In genomic region chr14:71891970-71892369, GRCh38 we compare ENCODE assay signal across 25 cellular contexts. TPM values are rescaled to one million over a fixed set of nuclear protein-coding genes. Genes with fewer than 3 reads are reported as not detected.
"Had no signal": no experiment of that assay in that cellular context is flagged by ENCODE, and none has a peak within 500 bp of the region (broad histone marks: within the 10 kb centered on the region; RNA-seq: fewer than 3 reads in every experiment).

No MANE protein-coding gene starts in this region.

- H3K36me3 Mint-ChIP-seq: brain; stimulated activated naive B cell treated with anti-CD40 and anti-IgM and Interleukin-4, amounts not matched to agents 10 μg/mL and 1 μg/mL and 100 μg/mL, for 72 hours had no signal

- H3K36me3 ChIP-seq: esophagus muscularis mucosa, gastroesophageal sphincter, heart left ventricle, transverse colon had no signal

- H3K4me1 Mint-ChIP-seq: stimulated activated naive B cell treated with anti-CD40 and anti-IgM and Interleukin-4, amounts not matched to agents 10 μg/mL and 1 μg/mL and 100 μg/mL, for 72 hours had no signal

- H3K27ac Mint-ChIP-seq: activated naive CD4-positive, alpha-beta T cell treated with anti-CD3 and anti-CD28 coated beads for 36 hours; activated T-cell treated with anti-CD3 and anti-CD28 coated beads, Interleukin-2, amount 50 U/mL, for 72 hours; dendritic cell treated with granulocyte-macrophage colony-stimulating factor and Interleukin-4, amounts not matched to agents 40 ng/mL and 50 ng/mL, for 4 days; natural killer cell treated with Interleukin-12 subunit alpha and Interleukin-12 subunit beta and Interleukin-15 and Interleukin-18, amount 100 ng/mL, for 72 hours; stimulated activated naive B cell treated with anti-CD40 and anti-IgM and Interleukin-4, amounts not matched to agents 10 μg/mL and 1 μg/mL and 100 μg/mL, for 72 hours had no signal

- H3K27me3 ChIP-seq: gastroesophageal sphincter, heart left ventricle, transverse colon had no signal

- H3K4me3 ChIP-seq: esophagus muscularis mucosa, gastroesophageal sphincter, heart left ventricle, smooth muscle cell, transverse colon had no signal

- H3K27me3 Mint-ChIP-seq: brain; dendritic cell treated with granulocyte-macrophage colony-stimulating factor and Interleukin-4, amounts not matched to agents 40 ng/mL and 50 ng/mL, for 4 days had no signal

- DNase-seq: activated CD4-positive, alpha-beta T cell treated with anti-CD3 and anti-CD28 coated beads for 4 hours; activated CD4-positive, alpha-beta T cell treated with anti-CD3 and anti-CD28 coated beads, Interleukin-2, amount 50 U/mL, for 48 hours; activated CD4-positive, CD25-positive, alpha-beta regulatory T cell; activated effector memory CD4-positive, alpha-beta T cell treated with Interleukin-2 at 50 U/mL for 16 hours; activated naive CD4-positive, alpha-beta T cell treated with anti-CD3 and anti-CD28 coated beads for 36 hours; activated T-cell treated with anti-CD3 and anti-CD28 coated beads, Interleukin-2, amount 50 U/mL, for 72 hours; caudate nucleus; effector CD8-positive, alpha-beta T cell; heart left ventricle; left cardiac atrium; nucleus accumbens; posterior cingulate gyrus; stimulated activated CD4-positive, alpha-beta T cell treated with anti-CD3 and anti-CD28 coated beads, Interleukin-15, amount 100 ng/mL, for 24 hours; stimulated activated CD8-positive, alpha-beta memory T cell treated with anti-CD3 and anti-CD28 coated beads, Interleukin-4, amount 100 ng/mL, for 48 hours; stimulated activated naive B cell treated with anti-CD40 and anti-IgM and Interleukin-4, amounts not matched to agents 10 μg/mL and 1 μg/mL and 100 μg/mL, for 72 hours; T-helper 9 cell; transverse colon had no signal

- H3K4me3 Mint-ChIP-seq: activated naive CD4-positive, alpha-beta T cell treated with anti-CD3 and anti-CD28 coated beads for 36 hours; activated T-cell treated with anti-CD3 and anti-CD28 coated beads, Interleukin-2, amount 50 U/mL, for 72 hours; brain; dendritic cell treated with granulocyte-macrophage colony-stimulating factor and Interleukin-4, amounts not matched to agents 40 ng/mL and 50 ng/mL, for 4 days; natural killer cell treated with Interleukin-12 subunit alpha and Interleukin-12 subunit beta and Interleukin-15 and Interleukin-18, amount 100 ng/mL, for 72 hours; stimulated activated naive B cell treated with anti-CD40 and anti-IgM and Interleukin-4, amounts not matched to agents 10 μg/mL and 1 μg/mL and 100 μg/mL, for 72 hours had no signal

- H3K4me2 ChIP-seq: smooth muscle cell had no signal

- H3K4me1 ChIP-seq: esophagus muscularis mucosa, gastroesophageal sphincter, heart left ventricle, transverse colon had no signal

- H3K27ac ChIP-seq: esophagus muscularis mucosa, gastroesophageal sphincter, heart left ventricle, transverse colon had no signal

RNA-seq across cellular contexts. Expression of gene RGS6, which starts 40.3 kb away (rescaled TPM):
- total RNA-seq: activated naive CD4-positive, alpha-beta T cell treated with anti-CD3 and anti-CD28 coated beads for 36 hours; endothelial cell of umbilical vein; renal cortical epithelial cell had no signal
